Comparison of ENCODE assay signal across 12 cellular contexts in genomic region chrX:151722241-151722846, GRCh38. TPM values are rescaled to one million over a fixed set of nuclear protein-coding genes. Genes with fewer than 3 reads are reported as not detected.
DNase-seq lines count a peak whose midpoint lies in the region; ATAC-seq, FAIRE-seq and TF ChIP-seq lines count a peak whose summit lies in the region.
"Had no signal": no experiment of that assay in that cellular context is flagged by ENCODE, and none has a peak within 500 bp of the region (broad histone marks: within the 10 kb centered on the region; RNA-seq: fewer than 3 reads in every experiment).

No MANE protein-coding gene starts in this region.

- DNase-seq in AG09319 (ENCODE audit: extremely low read depth, low read depth): peak; percentile 1
- DNase-seq in H7: peak; percentile 80
- DNase-seq in brain microvascular endothelial cell: no peak
- no peak for DNase-seq in lower lobe of right lung
- DNase-seq in NCI-H2196 (lab: John Stamatoyannopoulos, UW; ENCODE audit: unreplicated experiment): no peak
- no peak for DNase-seq in H54 (ENCODE audit: insufficient read length, low spot score)
- DNase-seq in DMS153 treated with DMSO at 0.1 percent for 48 hours (lab: John Stamatoyannopoulos, UW; ENCODE audit: unreplicated experiment): no peak
- DNase-seq: DND-41, NCI-H1417 treated with DMSO at 0.1 percent for 48 hours had no signal

- TF ChIP-seq POLR2A in H54 (IDR thresholded peaks at IDR 0.05; ENCODE audit: low read depth, low read length): no peak

- no peak for FAIRE-seq in H54 (lab: Jason Lieb, UNC)

- H3K36me3 ChIP-seq in H7 (replicated peaks; ENCODE audit: control insufficient read depth, insufficient read depth, low read length) (no peaks in the 10 kb centered on the region), brain microvascular endothelial cell (replicated peaks) (no peaks in the 10 kb centered on the region), lower lobe of right lung (no peaks in the 10 kb centered on the region)

- no peak overlapping the region for H3K27ac ChIP-seq in brain microvascular endothelial cell
- H3K27ac ChIP-seq in lower lobe of right lung: no peak overlapping the region
- H3K27ac ChIP-seq: dorsolateral prefrontal cortex had no signal

- in situ Hi-C loops in brain microvascular endothelial cell (cut with HindIII; ENCODE audit: low pct_ligation_motif_present, low sequenced_read_pairs): no loop called here

- ATAC-seq in lower lobe of right lung (peak; percentile 28 to 42), HG02840 (IDR thresholded peaks at IDR 0.05; ENCODE audit: low FRiP score, unreplicated experiment) (no peak)

- no peaks in the 10 kb centered on the region for H3K9me3 ChIP-seq in lower lobe of right lung

- TF ChIP-seq CTCF in AG09319 (IDR thresholded peaks at IDR 0.05; ENCODE audit: low read depth, low read length): peak; percentile 46
- peak; percentile 48 for TF ChIP-seq CTCF in brain microvascular endothelial cell (IDR thresholded peaks at IDR 0.05; ENCODE audit: low read depth, low read length, missing control alignments)
- TF ChIP-seq CTCF in lower lobe of right lung (IDR thresholded peaks at IDR 0.05): no peak

- no peak overlapping the region for H3K4me3 ChIP-seq in H7 (ENCODE audit: insufficient read depth, low read depth, low read length)
- H3K4me3 ChIP-seq in brain microvascular endothelial cell (ENCODE audit: low read depth, low read length): no peak overlapping the region
- no peak overlapping the region for H3K4me3 ChIP-seq in lower lobe of right lung
- H3K4me3 ChIP-seq: dorsolateral prefrontal cortex had no signal

- H3K4me1 ChIP-seq in lower lobe of right lung: no peaks in the 10 kb centered on the region

- H3K27me3 ChIP-seq in H7 (ENCODE audit: control insufficient read depth, insufficient read depth, low read length) (no peaks in the 10 kb centered on the region), brain microvascular endothelial cell (replicated peaks) (no peaks in the 10 kb centered on the region), lower lobe of right lung (ENCODE audit: low read depth) (no peaks in the 10 kb centered on the region)

- intact Hi-C loops in lower lobe of right lung (cut with DNase I): no loop called here

RNA-seq across cellular contexts. Expression of gene FATE1, which starts 6.5 kb away (rescaled TPM):
- total RNA-seq in H7 (2014; rRNA removed; shearing (Covaris generic)): 0.11 TPM in 1 of 2 replicates, not detected in the other
- total RNA-seq in lower lobe of right lung: not detected
- total RNA-seq: subcutaneous adipose tissue had no signal

RNA-seq across cellular contexts. Expression of gene CNGA2, which starts 12.2 kb away (rescaled TPM):
- not detected in 2 replicates for total RNA-seq in H7 (2014; rRNA removed; shearing (Covaris generic))
- not detected for total RNA-seq in lower lobe of right lung
- total RNA-seq: dorsolateral prefrontal cortex, subcutaneous adipose tissue had no signal

RNA-seq across cellular contexts. Expression of gene PRRG3, which starts 27.1 kb away (rescaled TPM):
- total RNA-seq in H7 (2014; rRNA removed; shearing (Covaris generic)): 0.76 and 2.9 TPM in 2 replicates
- total RNA-seq in lower lobe of right lung: 1.1 TPM

Comparison
In these comparisons a context has a peak if more than half of its experiments do, and no peak if none do; other contexts are left out.
1. DNase-seq: peak in AG09319 (single experiment) and H7 (single experiment); none in brain microvascular endothelial cell (single experiment), lower lobe of right lung (single experiment), NCI-H2196 (single experiment), H54 (single experiment) and DMS153 treated with DMSO at 0.1 percent for 48 hours (single experiment).